Comparison of ENCODE assay signal across 11 cellular contexts in genomic region chr1:62286778-62287224, GRCh38. TPM values are rescaled to one million over a fixed set of nuclear protein-coding genes. Genes with fewer than 3 reads are reported as not detected.
DNase-seq lines count a peak whose midpoint lies in the region; FAIRE-seq and TF ChIP-seq lines count a peak whose summit lies in the region.
"Had no signal": no experiment of that assay in that cellular context is flagged by ENCODE, and none has a peak within 500 bp of the region (broad histone marks: within the 10 kb centered on the region; RNA-seq: fewer than 3 reads in every experiment).

No MANE protein-coding gene starts in this region.

- no peak for TF ChIP-seq POLR2A in stomach (IDR thresholded peaks at IDR 0.05)

- no peak for FAIRE-seq in D721Med (lab: Jason Lieb, UNC)

- peaks cover 0 to 8% (median 7%) of the 10 kb centered on the region in 3 donors for H3K27me3 ChIP-seq in stomach
- H3K27me3 ChIP-seq: right lobe of liver had no signal

- H3K4me3 ChIP-seq in SK-N-MC = peak overlapping the region; percentile 60
- H3K4me3 ChIP-seq in stomach = peak overlapping the region; percentile 6 to 31 (median 13)
- H3K4me3 ChIP-seq: right lobe of liver had no signal

- peaks cover 5 to 22% (median 19%) of the 10 kb centered on the region in 4 donors for H3K4me1 ChIP-seq in stomach

- WGBS in stomach, 5 donors = 18 to 32% (median 20%) methylated on average over 5 to 9 of the region's 9 CpGs

- intact Hi-C loops in stomach (cut with DNase I; ENCODE audit: low total_unique reads) = no loop called here

- TF ChIP-seq CTCF in stomach (IDR thresholded peaks at IDR 0.05) (no peak), D721Med (IDR thresholded peaks at IDR 0.05; ENCODE audit: insufficient read depth, missing control alignments) (no peak)

- no peak for TF ChIP-seq EP300 in stomach (IDR thresholded peaks at IDR 0.05)

- H3K27ac ChIP-seq in SK-N-MC = no peak overlapping the region
- no peak overlapping the region for H3K27ac ChIP-seq in stomach
- H3K27ac ChIP-seq: right lobe of liver had no signal

- no peaks in the 10 kb centered on the region for H3K9me3 ChIP-seq in SK-N-MC (ENCODE audit: low read depth, low read length)
- no peaks in the 10 kb centered on the region for H3K9me3 ChIP-seq in stomach
- H3K9me3 ChIP-seq: right lobe of liver had no signal

- DNase-seq in NCI-H2107 treated with DMSO at 0.1 percent for 48 hours (lab: John Stamatoyannopoulos, UW; ENCODE audit: unreplicated experiment) (peak; percentile 55), NCI-H2107 (lab: John Stamatoyannopoulos, UW) (no peak), SK-N-MC (ENCODE audit: low read depth, low spot score) (no peak), iPS DF 4.7 (ENCODE audit: extremely low read depth, low spot score) (peak; percentile 49), stomach (no peak), NCI-H446 (lab: John Stamatoyannopoulos, UW) (no peak), D721Med (ENCODE audit: insufficient read length, low spot score) (no peak), germinal center (ENCODE audit: low spot score) (no peak)
- DNase-seq: NCI-H1105 treated with DMSO at 0.1 percent for 48 hours, right lobe of liver had no signal

- H3K36me3 ChIP-seq in SK-N-MC (ENCODE audit: insufficient read depth, low read length) (no peaks in the 10 kb centered on the region), stomach (no peaks in the 10 kb centered on the region)
- H3K36me3 ChIP-seq: right lobe of liver had no signal

- H3K9ac ChIP-seq in SK-N-MC (ENCODE audit: insufficient read length) = no peak overlapping the region

RNA-seq across cellular contexts. Expression of gene KANK4, which starts 32.4 kb away (rescaled TPM):
- 1 to 10 TPM in 3 of 5 donors, not detected in 2; 2.5 to 3.9 (median 3.2) TPM for total RNA-seq in stomach
- polyA plus RNA-seq in stomach = 1 to 10 TPM in 1 of 3 donors, under 1 TPM in 2; 0.31 to 1.5 (median 0.60) TPM
- total RNA-seq: T-helper 1 cell treated with Interleukin-12 subunit alpha and Interleukin-12 subunit beta and Interleukin-4 antibody, amounts not matched to agents 30 ng/mL and 1 ng/mL, for 36 hours had no signal

Comparison
In these comparisons a context has a peak if more than half of its experiments do, and no peak if none do; other contexts are left out.
1. DNase-seq: peak in NCI-H2107 treated with DMSO at 0.1 percent for 48 hours (single experiment) and iPS DF 4.7 (single experiment); none in NCI-H2107 (single experiment), SK-N-MC (single experiment), stomach (single experiment), NCI-H446 (0 of 2), D721Med (single experiment) and germinal center (single experiment).